22 cellular contexts compared by ENCODE assay signal in the genomic region with DNA sequence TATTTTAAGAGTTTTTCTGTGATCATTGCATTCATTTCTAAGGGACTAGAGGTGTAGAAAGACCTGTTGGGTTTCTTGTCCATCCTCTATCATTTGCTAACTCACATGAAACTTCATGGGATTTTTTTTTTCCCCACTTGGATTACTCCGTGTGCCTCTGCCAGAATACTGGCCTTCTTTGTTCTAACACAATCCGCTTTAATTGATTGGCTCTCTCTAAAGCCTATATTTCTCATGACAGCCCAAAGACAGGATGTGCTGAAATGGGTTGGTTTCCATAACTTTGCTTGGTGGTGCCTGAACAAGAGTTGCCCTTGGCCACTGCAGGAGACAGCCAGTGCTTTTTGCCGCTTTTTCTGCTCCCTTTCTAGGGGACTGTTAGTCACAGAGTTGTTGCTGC. TPM values are rescaled to one million over a fixed set of nuclear protein-coding genes. Genes with fewer than 3 reads are reported as not detected.
DNase-seq lines count a peak whose midpoint lies in the region; FAIRE-seq and TF ChIP-seq lines count a peak whose summit lies in the region.
"Had no signal": no experiment of that assay in that cellular context is flagged by ENCODE, and none has a peak within 500 bp of the region (broad histone marks: within the 10 kb centered on the region; RNA-seq: fewer than 3 reads in every experiment).

No MANE protein-coding gene starts in this region.

- no peak for FAIRE-seq in D721Med (lab: Jason Lieb, UNC)
- FAIRE-seq: G401.6, HepG2, K562 had no signal

- no peaks in the 10 kb centered on the region for H3K27me3 ChIP-seq in HUES48 (ENCODE audit: control insufficient read depth, insufficient read depth, low read length)
- no peaks in the 10 kb centered on the region for H3K27me3 ChIP-seq in subcutaneous abdominal adipose tissue (ENCODE audit: control insufficient read depth in 5 of 5, insufficient read depth in 4 of 5, low read length in 5 of 5)
- H3K27me3 ChIP-seq: BLaER1 treated with 17β-estradiol and CSF1 and Interleukin-3, amounts not matched to agents 10 nM and 100 nM had no signal

- H3K4me1 ChIP-seq in HUES48 (ENCODE audit: control insufficient read depth, insufficient read depth, low read length), result peaks cover 66% of the 10 kb centered on the region
- peaks cover 46% of the 10 kb centered on the region for H3K4me1 ChIP-seq in mesodermal cell (ENCODE audit: control insufficient read depth, insufficient read depth, low read length, poor library complexity, severe bottlenecking)
- peaks cover 0 to 53% (median 35%) of the 10 kb centered on the region in 5 donors for H3K4me1 ChIP-seq in subcutaneous abdominal adipose tissue (ENCODE audit: control insufficient read depth in 5 of 5, insufficient read depth in 5 of 5, low read length in 5 of 5)

- H3K4me3 ChIP-seq in HUES48 (ENCODE audit: low read depth, low read length), result no peak overlapping the region
- no peak overlapping the region for H3K4me3 ChIP-seq in mesodermal cell (ENCODE audit: extremely low read depth, insufficient read depth, low read length, poor library complexity, severe bottlenecking)
- no peak overlapping the region for H3K4me3 ChIP-seq in subcutaneous abdominal adipose tissue (ENCODE audit: low read depth in 1 of 5, low read length in 5 of 5)
- H3K4me3 ChIP-seq: BLaER1 treated with 17β-estradiol and CSF1 and Interleukin-3, amounts not matched to agents 10 nM and 100 nM; K562 had no signal

- H3K9ac ChIP-seq in HUES48 (ENCODE audit: low read depth, low read length) (no peak overlapping the region), subcutaneous abdominal adipose tissue (ENCODE audit: low read length in 5 of 5) (no peak overlapping the region)
- H3K9ac ChIP-seq: BLaER1 treated with 17β-estradiol and CSF1 and Interleukin-3, amounts not matched to agents 10 nM and 100 nM had no signal

- WGBS in mesodermal cell (ENCODE audit: insufficient coverage in 2 of 2), 2 experiments, result 75 to 83% methylated on average over 2 of the region's 3 CpGs

- H3K9me3 ChIP-seq in HUES48 (ENCODE audit: control insufficient read depth, insufficient read depth, low read length) (no peaks in the 10 kb centered on the region), mesodermal cell (ENCODE audit: control insufficient read depth, low read length) (no peaks in the 10 kb centered on the region), subcutaneous abdominal adipose tissue (ENCODE audit: control insufficient read depth in 5 of 5, low read length in 5 of 5) (no peaks in the 10 kb centered on the region)

- H3K27me3 Mint-ChIP-seq in brain, result no peaks in the 10 kb centered on the region

- peak overlapping the region in 2 of 5 experiments; percentile 21 to 22 for H3K4me3 Mint-ChIP-seq in brain
- H3K4me3 Mint-ChIP-seq: CD4-positive, alpha-beta T cell had no signal

- H3K36me3 Mint-ChIP-seq in brain, result no peaks in the 10 kb centered on the region

- H3K9me3 Mint-ChIP-seq in brain, result peaks cover 0 to 7% (median 0%) of the 10 kb centered on the region in 5 experiments
- H3K9me3 Mint-ChIP-seq: CD4-positive, alpha-beta T cell had no signal

- H3K27ac ChIP-seq in HUES48 (ENCODE audit: low read depth, low read length) (peak overlapping the region; percentile 16), mesodermal cell (ENCODE audit: low read depth, low read length, severe bottlenecking) (peak overlapping the region; percentile 3), subcutaneous abdominal adipose tissue (ENCODE audit: low read depth, low read length) (peak overlapping the region; percentile 7)
- H3K27ac ChIP-seq: BLaER1 treated with 17β-estradiol and CSF1 and Interleukin-3, amounts not matched to agents 10 nM and 100 nM; HL-60 had no signal

- H3K36me3 ChIP-seq in HUES48 (ENCODE audit: control insufficient read depth, insufficient read depth, low read length) (peaks cover 12% of the 10 kb centered on the region; the same call in 1 of the 2 replicates), mesodermal cell (ENCODE audit: control insufficient read depth, insufficient read depth, low read length) (peaks cover 14% of the 10 kb centered on the region), subcutaneous abdominal adipose tissue (ENCODE audit: control insufficient read depth in 5 of 5, insufficient read depth in 5 of 5, low read length in 5 of 5) (no peaks in the 10 kb centered on the region)
- H3K36me3 ChIP-seq: BLaER1 treated with 17β-estradiol and CSF1 and Interleukin-3, amounts not matched to agents 10 nM and 100 nM had no signal

- DNase-seq in D721Med (ENCODE audit: insufficient read length, low spot score) (no peak), GOT3 (lab: John Stamatoyannopoulos, UW) (no peak)
- DNase-seq in activated CD8-positive, alpha-beta memory T cell treated with anti-CD3 and anti-CD28 coated beads, Interleukin-2, amount 50 U/mL, for 4 hours, result no peak
- DNase-seq: CD4-positive, alpha-beta T cell; COR-L47; Kasumi-1; MV-4-11; NCI-H1105; NCI-H1436 treated with DMSO at 0.1 percent for 48 hours; NCI-H187 treated with DMSO at 0.1 percent for 48 hours; NCI-H524 treated with DMSO at 0.1 percent for 48 hours; NK-92 treated with Interleukin-12 subunit alpha and Interleukin-12 subunit beta, amount 100 ng/mL, for 24 hours; PC-3 had no signal

- TF ChIP-seq CTCF in brain (conservative IDR thresholded peaks at IDR 0.05), result no peak
- no peak for TF ChIP-seq CTCF in D721Med (IDR thresholded peaks at IDR 0.05; ENCODE audit: insufficient read depth, missing control alignments)

- peaks cover 83% of the 10 kb centered on the region for H3K4me1 Mint-ChIP-seq in brain

- H3K27ac Mint-ChIP-seq in brain, result peak overlapping the region in 3 of 5 experiments; percentile 16 to 57 (median 53)
- H3K27ac Mint-ChIP-seq: CD4-positive, alpha-beta T cell had no signal

RNA-seq across cellular contexts. Expression of gene CACHD1, which starts 12.2 kb away (rescaled TPM):
- polyA plus RNA-seq in brain (ENCODE audit: insufficient read depth, low read depth, low replicate concordance), result 6.4 TPM
- polyA plus RNA-seq in mesodermal cell (2013, experiment 1 of 2), result 32.7 TPM
- polyA plus RNA-seq in mesodermal cell (2013, experiment 2 of 2), result 28.1 TPM
- polyA plus RNA-seq: HepG2, K562 had no signal
